ENCODE assay signal across 17 cellular contexts in genomic region chr10:114711487-114712250, GRCh38.
"Had no signal": no experiment of that assay in that cellular context is flagged by ENCODE, and none has a peak within 500 bp of the region (broad histone marks: within the 10 kb centered on the region; RNA-seq: fewer than 3 reads in every experiment).

No MANE protein-coding gene starts in this region.

- H3K4me3 ChIP-seq: esophagus squamous epithelium, suprapubic skin, vagina had no signal

- H3K9me3 ChIP-seq: esophagus squamous epithelium, suprapubic skin, vagina had no signal

- ATAC-seq: activated CD8-positive, alpha-beta memory T cell treated with anti-CD3 and anti-CD28 coated beads, Interleukin-2, amount 10 ng/mL, durations not matched to agents 7 days and 5 days; left lobe of liver had no signal

- DNase-seq: activated B cell treated with CpG ODN at 0.5 μM for 24 hours; activated CD4-positive, alpha-beta memory T cell treated with anti-CD3 and anti-CD28 coated beads, Interleukin-2, amount 10 ng/mL, durations not matched to agents 7 days and 5 days; activated CD4-positive, alpha-beta T cell treated with anti-CD3 and anti-CD28 coated beads for 4 hours; activated CD8-positive, alpha-beta memory T cell treated with anti-CD3 and anti-CD28 coated beads, Interleukin-2, amount 10 ng/mL, durations not matched to agents 7 days and 5 days; effector CD8-positive, alpha-beta T cell; esophagus squamous epithelium; hippocampal formation; midbrain; nephron progenitor cell; stimulated activated CD4-positive, alpha-beta T cell treated with anti-CD3 and anti-CD28 coated beads, Interleukin-2, amount 100 ng/mL, for 24 hours; trophoblast cell had no signal

- H3K36me3 Mint-ChIP-seq: activated CD8-positive, alpha-beta memory T cell treated with anti-CD3 and anti-CD28 coated beads, Interleukin-2, amount 10 ng/mL, durations not matched to agents 7 days and 5 days; activated naive CD8-positive, alpha-beta T cell had no signal

- H3K4me1 Mint-ChIP-seq: activated B cell treated with CpG ODN at 0.5 μM for 24 hours; activated CD4-positive, alpha-beta memory T cell treated with anti-CD3 and anti-CD28 coated beads, Interleukin-2, amount 10 ng/mL, durations not matched to agents 7 days and 5 days; activated CD8-positive, alpha-beta memory T cell treated with anti-CD3 and anti-CD28 coated beads, Interleukin-2, amount 10 ng/mL, durations not matched to agents 7 days and 5 days had no signal

- H3K36me3 ChIP-seq: esophagus squamous epithelium, suprapubic skin, vagina had no signal

- H3K4me3 Mint-ChIP-seq: activated B cell treated with CpG ODN at 0.5 μM for 24 hours; activated CD4-positive, alpha-beta memory T cell treated with anti-CD3 and anti-CD28 coated beads, Interleukin-2, amount 10 ng/mL, durations not matched to agents 7 days and 5 days; activated CD8-positive, alpha-beta memory T cell treated with anti-CD3 and anti-CD28 coated beads, Interleukin-2, amount 10 ng/mL, durations not matched to agents 7 days and 5 days; activated naive CD8-positive, alpha-beta T cell; dendritic cell treated with granulocyte-macrophage colony-stimulating factor and Interleukin-4, amounts not matched to agents 40 ng/mL and 50 ng/mL, for 4 days; nephron progenitor cell; stimulated activated naive CD8-positive, alpha-beta T cell treated with anti-CD3 and anti-CD28 coated beads, Interleukin-15, Interleukin-2, amounts not matched to agents 100 ng/mL and 50 ng/mL, for 24 hours had no signal

- H3K27ac ChIP-seq: esophagus squamous epithelium, suprapubic skin, vagina had no signal

- H3K9me3 Mint-ChIP-seq: activated B cell treated with CpG ODN at 0.5 μM for 24 hours; activated CD4-positive, alpha-beta memory T cell treated with anti-CD3 and anti-CD28 coated beads, Interleukin-2, amount 10 ng/mL, durations not matched to agents 7 days and 5 days; dendritic cell treated with granulocyte-macrophage colony-stimulating factor and Interleukin-4, amounts not matched to agents 40 ng/mL and 50 ng/mL, for 4 days; nephron progenitor cell; stimulated activated naive CD8-positive, alpha-beta T cell treated with anti-CD3 and anti-CD28 coated beads, Interleukin-15, Interleukin-2, amounts not matched to agents 100 ng/mL and 50 ng/mL, for 24 hours had no signal

- H3K27me3 ChIP-seq: esophagus squamous epithelium, suprapubic skin, vagina had no signal

- H3K27ac Mint-ChIP-seq: activated B cell treated with CpG ODN at 0.5 μM for 24 hours; activated CD4-positive, alpha-beta memory T cell treated with anti-CD3 and anti-CD28 coated beads, Interleukin-2, amount 10 ng/mL, durations not matched to agents 7 days and 5 days; activated CD8-positive, alpha-beta memory T cell treated with anti-CD3 and anti-CD28 coated beads, Interleukin-2, amount 10 ng/mL, durations not matched to agents 7 days and 5 days; activated naive CD8-positive, alpha-beta T cell; dendritic cell treated with granulocyte-macrophage colony-stimulating factor and Interleukin-4, amounts not matched to agents 40 ng/mL and 50 ng/mL, for 4 days; nephron progenitor cell; stimulated activated naive CD8-positive, alpha-beta T cell treated with anti-CD3 and anti-CD28 coated beads, Interleukin-15, Interleukin-2, amounts not matched to agents 100 ng/mL and 50 ng/mL, for 24 hours had no signal
